8 cellular contexts compared by ENCODE assay signal in genomic region chr20:50192364-50193168, GRCh38. TPM values are rescaled to one million over a fixed set of nuclear protein-coding genes. Genes with fewer than 3 reads are reported as not detected.
A peak's percentile ranks its signal among the peaks of the same experiment; 100 is the strongest.
DNase-seq lines count a peak whose midpoint lies in the region; TF ChIP-seq lines count a peak whose summit lies in the region.

No MANE protein-coding gene starts in this region.

- H3K4me1 Mint-ChIP-seq in activated naive CD4-positive, alpha-beta T cell treated with anti-CD3 and anti-CD28 coated beads, Interleukin-2, amount 50 U/mL, for 24 hours = peaks cover 28% of the 10 kb centered on the region
- peaks cover 9% of the 10 kb centered on the region for H3K4me1 Mint-ChIP-seq in glutamatergic neuron (ENCODE audit: low read depth, unreplicated experiment)

- CTCF ChIA-PET in SK-N-SH (lab: Yijun Ruan, JAX) = interaction anchor here (1.5 to 15.3 kb wide), 5 partner anchors 8 to 384 kb away, joined by 4 to 281 read pairs (median 21); no protein-coding TSS in a partner anchor

- TF ChIP-seq EP300 in SK-N-SH (IDR thresholded peaks at IDR 0.05; ENCODE audit: borderline replicate concordance in 1 of 2, low read depth in 1 of 2, low read length in 1 of 2) = no peak
- peak; percentile 22 for TF ChIP-seq EP300 in transverse colon (IDR thresholded peaks at IDR 0.05; ENCODE audit: low read depth)

- H3K9me3 Mint-ChIP-seq in activated naive CD4-positive, alpha-beta T cell treated with anti-CD3 and anti-CD28 coated beads, Interleukin-2, amount 50 U/mL, for 24 hours = no peaks in the 10 kb centered on the region
- peaks cover 10% of the 10 kb centered on the region for H3K9me3 Mint-ChIP-seq in glutamatergic neuron (ENCODE audit: unreplicated experiment)

- H3K27ac ChIP-seq in SK-N-SH (ENCODE audit: low read depth in 2 of 2, low read length in 1 of 2) (peak overlapping the region; percentile 1 to 93; a peak in 3 of 4 replicates), parathyroid adenoma (peak overlapping the region; percentile 40), transverse colon (peak overlapping the region; percentile 98 to 100 (median 99))

- peak; percentile 68 for DNase-seq in NK-92 treated with Interleukin-12 subunit alpha and Interleukin-12 subunit beta, amount 100 ng/mL, for 24 hours (lab: John Stamatoyannopoulos, UW)
- DNase-seq in NK-92 (lab: John Stamatoyannopoulos, UW; ENCODE audit: unreplicated experiment) (no peak), MG63 (peak; percentile 88), SK-N-SH (peak; percentile 85), glutamatergic neuron (peak; percentile 75), transverse colon (peak; percentile 85)

- no peak for TF ChIP-seq CTCF in SK-N-SH (IDR thresholded peaks at IDR 0.05)
- TF ChIP-seq CTCF in glutamatergic neuron (IDR thresholded peaks at IDR 0.05; ENCODE audit: partially characterized antibody, unreplicated experiment) = no peak
- TF ChIP-seq CTCF in parathyroid adenoma (IDR thresholded peaks at IDR 0.05) = no peak
- peak in 1 of 5 experiments; percentile 8 for TF ChIP-seq CTCF in transverse colon (IDR thresholded peaks at IDR 0.05)

- in situ Hi-C loops in transverse colon (cut with MboI; ENCODE audit: low pct_ligation_motif_present in 1 of 4, low pct_unique_long_range_greater_than_20kb in 1 of 4, low sequenced_read_pairs in 3 of 4) = loop anchor here in 1 of 4 donors (25.0 kb wide), 1 partner anchor 545 kb away; the partner anchor contains the start of gene PARD6B

- WGBS in SK-N-SH (ENCODE audit: low lambda C conversion rate) = 4% methylated on average over 25 of the region's 25 CpGs
- 4% methylated on average over 4 to 25 of the region's 25 CpGs for WGBS in transverse colon (ENCODE audit: low coverage in 1 of 2), 2 donors

- H3K4me2 ChIP-seq in SK-N-SH (peak overlapping the region; percentile 92), parathyroid adenoma (ENCODE audit: low read length) (peak overlapping the region; percentile 68)

- H3K79me2 ChIP-seq in SK-N-SH (ENCODE audit: insufficient read depth) = peaks cover 37% of the 10 kb centered on the region
- peaks cover 6% of the 10 kb centered on the region for H3K79me2 ChIP-seq in parathyroid adenoma

- no peaks in the 10 kb centered on the region for H3K9me3 ChIP-seq in MG63
- H3K9me3 ChIP-seq in SK-N-SH = no peaks in the 10 kb centered on the region
- H3K9me3 ChIP-seq in parathyroid adenoma (ENCODE audit: control insufficient read depth, low read length) = no peaks in the 10 kb centered on the region
- H3K9me3 ChIP-seq in transverse colon = no peaks in the 10 kb centered on the region

- H3K4me1 ChIP-seq in SK-N-SH (ENCODE audit: control insufficient read depth in 1 of 2, insufficient read depth in 2 of 2, low read depth in 1 of 2, low read length in 1 of 2) (peaks cover 4 to 19% of the 10 kb centered on the region in 2 experiments; a peak in 3 of 4 replicates), parathyroid adenoma (peaks cover 8% of the 10 kb centered on the region), transverse colon (peaks cover 4 to 31% (median 27%) of the 10 kb centered on the region in 4 donors)

- no peak for TF ChIP-seq RAD21 in SK-N-SH (IDR thresholded peaks at IDR 0.05; ENCODE audit: low read length)

- H3K4me3 ChIP-seq in MG63 (peak overlapping the region; percentile 62), SK-N-SH (ENCODE audit: low read depth in 2 of 2, low read length in 1 of 2) (peak overlapping the region; percentile 73 to 74), parathyroid adenoma (ENCODE audit: low read depth, low read length) (peak overlapping the region; percentile 57), transverse colon (peak overlapping the region; percentile 82 to 93 (median 90))

- H3K27me3 ChIP-seq in MG63 = no peaks in the 10 kb centered on the region
- H3K27me3 ChIP-seq in SK-N-SH (ENCODE audit: insufficient read depth) = no peaks in the 10 kb centered on the region
- H3K27me3 ChIP-seq in parathyroid adenoma (ENCODE audit: control insufficient read depth, insufficient read depth, low read length) = no peaks in the 10 kb centered on the region
- H3K27me3 ChIP-seq in transverse colon = no peaks in the 10 kb centered on the region

- H3K36me3 ChIP-seq in MG63 (peaks cover 32% of the 10 kb centered on the region), SK-N-SH (replicated peaks in 1 of 2; ENCODE audit: control insufficient read depth in 1 of 2, insufficient read depth in 2 of 2, low read length in 1 of 2) (peaks cover 0 to 7% of the 10 kb centered on the region in 2 experiments), parathyroid adenoma (ENCODE audit: control insufficient read depth, insufficient read depth, low read length) (no peaks in the 10 kb centered on the region), transverse colon (no peaks in the 10 kb centered on the region)

- no peak overlapping the region for H2AFZ ChIP-seq in SK-N-SH (ENCODE audit: low read depth)
- no peak overlapping the region for H2AFZ ChIP-seq in parathyroid adenoma

- peak overlapping the region; percentile 99 for H3K27ac Mint-ChIP-seq in activated naive CD4-positive, alpha-beta T cell treated with anti-CD3 and anti-CD28 coated beads, Interleukin-2, amount 50 U/mL, for 24 hours
- peak overlapping the region; percentile 92 for H3K27ac Mint-ChIP-seq in glutamatergic neuron (ENCODE audit: unreplicated experiment)

- peaks cover 3% of the 10 kb centered on the region for H3F3A ChIP-seq in SK-N-SH (replicated peaks; ENCODE audit: insufficient read depth)

- intact Hi-C loops in transverse colon (cut with DNase I; ENCODE audit: low total_unique reads) = loop anchor here (5.0 kb wide), 1 partner anchor 100 kb away; no protein-coding TSS in a partner anchor

- no peak for TF ChIP-seq POLR2A in transverse colon (IDR thresholded peaks at IDR 0.05)

- no peaks in the 10 kb centered on the region for H3K27me3 Mint-ChIP-seq in activated naive CD4-positive, alpha-beta T cell treated with anti-CD3 and anti-CD28 coated beads, Interleukin-2, amount 50 U/mL, for 24 hours
- peaks cover 8% of the 10 kb centered on the region for H3K27me3 Mint-ChIP-seq in glutamatergic neuron (ENCODE audit: unreplicated experiment)

- H3K4me3 Mint-ChIP-seq in activated naive CD4-positive, alpha-beta T cell treated with anti-CD3 and anti-CD28 coated beads, Interleukin-2, amount 50 U/mL, for 24 hours = peak overlapping the region; percentile 95
- peak overlapping the region; percentile 88 for H3K4me3 Mint-ChIP-seq in glutamatergic neuron (ENCODE audit: unreplicated experiment)

- H3K36me3 Mint-ChIP-seq in activated naive CD4-positive, alpha-beta T cell treated with anti-CD3 and anti-CD28 coated beads, Interleukin-2, amount 50 U/mL, for 24 hours = peaks cover 6% of the 10 kb centered on the region
- H3K36me3 Mint-ChIP-seq in glutamatergic neuron (ENCODE audit: unreplicated experiment) = no peaks in the 10 kb centered on the region

- POLR2A ChIA-PET in SK-N-SH (lab: Yijun Ruan, JAX) = no interaction called here

- no peaks in the 10 kb centered on the region for H3K9me2 ChIP-seq in SK-N-SH

- H4K20me1 ChIP-seq in SK-N-SH (ENCODE audit: insufficient read depth) = peaks cover 32% of the 10 kb centered on the region

- H3K9ac ChIP-seq in SK-N-SH = peak overlapping the region; percentile 94
- no peak overlapping the region for H3K9ac ChIP-seq in parathyroid adenoma

TF ChIP-seq in SK-N-SH, 30 proteins besides CTCF, POLR2A, EP300 and RAD21 (continues in another document):
- peak; percentile 5; the same call in 1 of the 2 replicates for TF ChIP-seq NFIC (IDR thresholded peaks at IDR 0.05; ENCODE audit: borderline replicate concordance)
- TF ChIP-seq POLR2AphosphoS5 (IDR thresholded peaks at IDR 0.05; ENCODE audit: low read depth, low read length) = peak; percentile 40; the same call in 1 of the 2 replicates
- peak; percentile 31; the same call in 1 of the 2 replicates for TF ChIP-seq FOSL2 (IDR thresholded peaks at IDR 0.05; ENCODE audit: borderline replicate concordance, low read depth)
- TF ChIP-seq MXI1 (IDR thresholded peaks at IDR 0.05; ENCODE audit: low read depth, low read length) = peak; percentile 100
- TF ChIP-seq CHD2 (IDR thresholded peaks at IDR 0.05; ENCODE audit: low read length, partially characterized antibody) = peak; percentile 43
- peak; percentile 28; the same call in 1 of the 2 replicates for TF ChIP-seq USF1 (IDR thresholded peaks at IDR 0.05; ENCODE audit: borderline replicate concordance, low read depth)
- TF ChIP-seq TCF12 (IDR thresholded peaks at IDR 0.05) = peak; percentile 61
- TF ChIP-seq GATA2 (CRISPR knock-in tag; IDR thresholded peaks at IDR 0.05) = 0 out of 2 replicates have a peak, but pooled peaks have one; percentile 8
- no peak for TF ChIP-seq RXRA (IDR thresholded peaks at IDR 0.05; ENCODE audit: borderline replicate concordance, low read depth)
- peak; percentile 100 for TF ChIP-seq MAX (IDR thresholded peaks at IDR 0.05; ENCODE audit: low read depth)

RNA-seq across cellular contexts. Expression of gene CEBPB, which starts 1.9 kb away (rescaled TPM):
- 22.5 and 46.5 TPM in 2 replicates for total RNA-seq in MG63 (2014; rRNA removed; shearing (Covaris generic); ENCODE audit: low replicate concordance)
- 13.2 and 14.7 TPM in 2 replicates for polyA plus RNA-seq in SK-N-SH (2012; rRNA removed)
- 9.5 and 11.1 TPM in 2 replicates for polyA plus RNA-seq in SK-N-SH (2012; cell fraction: cytosol; rRNA removed)
- polyA plus RNA-seq in SK-N-SH (2012; cell fraction: nucleus; rRNA removed) = 28.3 and 31.7 TPM in 2 replicates
- total RNA-seq in glutamatergic neuron (ENCODE audit: unreplicated experiment) (11.3 TPM), transverse colon (10 to 100 TPM; 26.1 to 78.9 (median 57.1) TPM)

RNA-seq across cellular contexts. Expression of gene PEDS1, which starts 39.0 kb away (rescaled TPM):
- total RNA-seq in MG63 (2014; rRNA removed; shearing (Covaris generic); ENCODE audit: low replicate concordance) = 18.2 and 31.6 TPM in 2 replicates
- polyA plus RNA-seq in SK-N-SH (2012; rRNA removed) = 18.3 and 18.4 TPM in 2 replicates
- polyA plus RNA-seq in SK-N-SH (2012; cell fraction: cytosol; rRNA removed) = 8.6 and 12.8 TPM in 2 replicates
- polyA plus RNA-seq in SK-N-SH (2012; cell fraction: nucleus; rRNA removed) = 10.1 and 13.1 TPM in 2 replicates
- 29.3 TPM for total RNA-seq in glutamatergic neuron (ENCODE audit: unreplicated experiment)
- 10 to 100 TPM in 3 of 4 donors, 1 to 10 TPM in 1; 9.6 to 30.9 (median 23.2) TPM for total RNA-seq in transverse colon

Comparison
In these comparisons a context has a peak if more than half of its experiments do, and no peak if none do; other contexts are left out.
1. H3K27ac ChIP-seq: peak in every context shown above with its lines; median percentile 99 in transverse colon; 47 in SK-N-SH; 40 in parathyroid adenoma.